Comparison of ENCODE assay signal across 21 cellular contexts in genomic region chr3:17028363-17028762, GRCh38.
"Had no signal": no experiment of that assay in that cellular context is flagged by ENCODE, and none has a peak within 500 bp of the region (broad histone marks: within the 10 kb centered on the region; RNA-seq: fewer than 3 reads in every experiment).

No MANE protein-coding gene starts in this region.

- DNase-seq: activated CD4-positive, alpha-beta T cell treated with anti-CD3 and anti-CD28 coated beads for 1 hour; activated CD4-positive, alpha-beta T cell treated with anti-CD3 and anti-CD28 coated beads, Interleukin-2, amount 50 U/mL, for 1 hour; activated CD8-positive, alpha-beta memory T cell treated with anti-CD3 and anti-CD28 coated beads for 24 hours; activated CD8-positive, alpha-beta memory T cell treated with anti-CD3 and anti-CD28 coated beads, Interleukin-2, amount 50 U/mL, for 4 hours; activated naive CD4-positive, alpha-beta T cell treated with anti-CD3 and anti-CD28 coated beads, Interleukin-2, amount 10 ng/mL, durations not matched to agents 7 days and 5 days; activated naive CD8-positive, alpha-beta T cell treated with anti-CD3 and anti-CD28 coated beads, Interleukin-2, amount 50 U/mL, for 24 hours; activated T-cell treated with anti-CD3 and anti-CD28 coated beads, Interleukin-2, amount 50 U/mL, for 48 hours; body of pancreas; caudate nucleus; dermis blood vessel endothelial cell; effector memory CD4-positive, alpha-beta T cell; heart left ventricle; nephron progenitor cell; right lobe of liver; stimulated activated CD4-positive, alpha-beta T cell treated with anti-CD3 and anti-CD28 coated beads, Interleukin-1b, Interleukin-23, amount 100 ng/mL, for 48 hours; transverse colon; uterus had no signal

- H3K36me3 Mint-ChIP-seq: stimulated activated effector memory CD8-positive, alpha-beta T cell treated with anti-CD3 and anti-CD28 coated beads, Interleukin-12 subunit alpha, Interleukin-12 subunit beta, amount 100 ng/mL, for 72 hours had no signal

- H3K4me3 ChIP-seq: body of pancreas, esophagus muscularis mucosa, heart left ventricle, skin epidermis, transverse colon, uterus had no signal

- H3K27ac Mint-ChIP-seq: activated naive CD4-positive, alpha-beta T cell treated with anti-CD3 and anti-CD28 coated beads, Interleukin-2, amount 10 ng/mL, durations not matched to agents 7 days and 5 days; activated naive CD8-positive, alpha-beta T cell treated with anti-CD3 and anti-CD28 coated beads, Interleukin-2, amount 50 U/mL, for 24 hours; stimulated activated effector memory CD8-positive, alpha-beta T cell treated with anti-CD3 and anti-CD28 coated beads, Interleukin-12 subunit alpha, Interleukin-12 subunit beta, amount 100 ng/mL, for 72 hours had no signal

- H3K9me3 Mint-ChIP-seq: activated naive CD4-positive, alpha-beta T cell treated with anti-CD3 and anti-CD28 coated beads, Interleukin-2, amount 10 ng/mL, durations not matched to agents 7 days and 5 days; activated naive CD8-positive, alpha-beta T cell treated with anti-CD3 and anti-CD28 coated beads, Interleukin-2, amount 50 U/mL, for 24 hours; nephron progenitor cell; stimulated activated effector memory CD8-positive, alpha-beta T cell treated with anti-CD3 and anti-CD28 coated beads, Interleukin-12 subunit alpha, Interleukin-12 subunit beta, amount 100 ng/mL, for 72 hours had no signal

- H3K36me3 ChIP-seq: esophagus muscularis mucosa, right lobe of liver, transverse colon, uterus had no signal

- H2AFZ ChIP-seq: parathyroid adenoma had no signal

- H3K9ac ChIP-seq: parathyroid adenoma had no signal

- H3K27ac ChIP-seq: body of pancreas, esophagus muscularis mucosa, parathyroid adenoma, skin epidermis, transverse colon, uterus had no signal

- H3K27me3 ChIP-seq: body of pancreas, esophagus muscularis mucosa, heart left ventricle, right lobe of liver, transverse colon, uterus had no signal

- ATAC-seq: activated naive CD8-positive, alpha-beta T cell treated with anti-CD3 and anti-CD28 coated beads, Interleukin-2, amount 50 U/mL, for 24 hours; body of pancreas; heart left ventricle; stimulated activated effector memory CD8-positive, alpha-beta T cell treated with anti-CD3 and anti-CD28 coated beads, Interleukin-12 subunit alpha, Interleukin-12 subunit beta, amount 100 ng/mL, for 72 hours had no signal

- H3K9me3 ChIP-seq: body of pancreas, esophagus muscularis mucosa, heart left ventricle, right lobe of liver, transverse colon, uterus had no signal

- H3K27me3 Mint-ChIP-seq: activated naive CD4-positive, alpha-beta T cell treated with anti-CD3 and anti-CD28 coated beads, Interleukin-2, amount 10 ng/mL, durations not matched to agents 7 days and 5 days; activated naive CD8-positive, alpha-beta T cell treated with anti-CD3 and anti-CD28 coated beads, Interleukin-2, amount 50 U/mL, for 24 hours had no signal

- H3K4me3 Mint-ChIP-seq: activated naive CD4-positive, alpha-beta T cell treated with anti-CD3 and anti-CD28 coated beads, Interleukin-2, amount 10 ng/mL, durations not matched to agents 7 days and 5 days; activated naive CD8-positive, alpha-beta T cell treated with anti-CD3 and anti-CD28 coated beads, Interleukin-2, amount 50 U/mL, for 24 hours; nephron progenitor cell; stimulated activated effector memory CD8-positive, alpha-beta T cell treated with anti-CD3 and anti-CD28 coated beads, Interleukin-12 subunit alpha, Interleukin-12 subunit beta, amount 100 ng/mL, for 72 hours had no signal

- H3K79me2 ChIP-seq: parathyroid adenoma had no signal

- H3K4me1 ChIP-seq: parathyroid adenoma, uterus had no signal
